In the genomic region with DNA sequence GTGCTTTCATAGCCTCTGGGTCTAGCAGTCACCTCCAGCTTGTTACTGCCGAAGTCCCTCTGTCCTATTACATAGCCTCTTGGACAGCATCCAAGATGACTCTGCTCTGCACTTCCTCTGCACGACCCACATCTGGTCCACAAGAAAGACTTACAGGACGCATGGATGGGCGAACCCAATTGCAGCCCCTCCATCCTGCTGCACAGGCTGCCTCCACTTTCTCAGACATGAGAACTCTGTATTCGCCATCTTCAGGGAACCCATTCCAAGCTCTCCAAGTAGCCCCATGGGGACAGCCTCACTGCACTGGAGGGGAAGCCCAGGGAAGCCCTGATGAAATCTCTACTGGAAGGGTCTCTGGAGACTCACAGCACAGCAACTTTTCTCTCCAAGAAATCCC, we compare ENCODE assay signal across 13 cellular contexts.
DNase-seq lines count a peak whose midpoint lies in the region; ATAC-seq and TF ChIP-seq lines count a peak whose summit lies in the region.
"Had no signal": no experiment of that assay in that cellular context is flagged by ENCODE, and none has a peak within 500 bp of the region (broad histone marks: within the 10 kb centered on the region; RNA-seq: fewer than 3 reads in every experiment).

No MANE protein-coding gene starts in this region.

- TF ChIP-seq CTCF in BE2C (IDR thresholded peaks at IDR 0.05; ENCODE audit: low read depth, low read length) (no peak), esophagus muscularis mucosa (IDR thresholded peaks at IDR 0.05) (no peak)

- H3K4me3 Mint-ChIP-seq in activated T-cell treated with anti-CD3 and anti-CD28 coated beads, Interleukin-2, amount 50 U/mL, for 72 hours, result no peak overlapping the region
- H3K4me3 Mint-ChIP-seq: T-helper 1 cell treated with Interleukin-12 subunit alpha and Interleukin-12 subunit beta and Interleukin-4 antibody, amounts not matched to agents 30 μg/mL and 1 μg/mL, for 36 hours had no signal

- H3K27me3 ChIP-seq in BE2C (no peaks in the 10 kb centered on the region), esophagus muscularis mucosa (no peaks in the 10 kb centered on the region)
- H3K27me3 ChIP-seq: neutrophil had no signal

- H3K9me3 ChIP-seq in BE2C (no peaks in the 10 kb centered on the region), esophagus muscularis mucosa (no peaks in the 10 kb centered on the region)
- H3K9me3 ChIP-seq: neutrophil had no signal

- no peaks in the 10 kb centered on the region for H3K36me3 ChIP-seq in BE2C
- peaks cover 0 to 7% (median 0%) of the 10 kb centered on the region in 4 donors for H3K36me3 ChIP-seq in esophagus muscularis mucosa
- H3K36me3 ChIP-seq: neutrophil had no signal

- H3K4me3 ChIP-seq in BE2C (ENCODE audit: low read depth, low read length) (no peak overlapping the region), esophagus muscularis mucosa (no peak overlapping the region)

- TF ChIP-seq POLR2A in esophagus muscularis mucosa (IDR thresholded peaks at IDR 0.05; ENCODE audit: low read depth) (no peak), GM18505 (IDR thresholded peaks at IDR 0.05; ENCODE audit: borderline replicate concordance, extremely low read depth, insufficient read depth, insufficient read length) (no peak)

- H3K4me1 ChIP-seq in BE2C (peaks cover 8% of the 10 kb centered on the region), esophagus muscularis mucosa (peaks cover 27 to 60% (median 53%) of the 10 kb centered on the region in 4 donors)

- no peak overlapping the region for H3K27ac ChIP-seq in esophagus muscularis mucosa (replicated peaks in 1 of 4)
- H3K27ac ChIP-seq: neutrophil had no signal

- DNase-seq in BE2C (peak; percentile 57), NCI-H1694 treated with DMSO at 0.1 percent for 48 hours (lab: John Stamatoyannopoulos, UW) (peak; percentile 11), esophagus muscularis mucosa (ENCODE audit: extremely low spot score) (peak; percentile 86), lung microvascular endothelial cell (ENCODE audit: low read depth in 2 of 2) (peak; percentile 79 to 93), GF-D8 (lab: John Stamatoyannopoulos, UW) (no peak), NCI-H748 treated with DMSO at 0.1 percent for 48 hours (lab: John Stamatoyannopoulos, UW) (no peak)
- no peak for DNase-seq in activated T-cell treated with anti-CD3 and anti-CD28 coated beads, Interleukin-2, amount 50 U/mL, for 72 hours
- DNase-seq: NCI-H1417; NK-92 treated with Interleukin-12 subunit alpha and Interleukin-12 subunit beta, amount 100 ng/mL, for 24 hours; stimulated activated CD4-positive, alpha-beta T cell treated with anti-CD3 and anti-CD28 coated beads, Interleukin-4, amount 100 ng/mL, for 4 hours had no signal

- peaks cover 8% of the 10 kb centered on the region for H3K27me3 Mint-ChIP-seq in activated T-cell treated with anti-CD3 and anti-CD28 coated beads, Interleukin-2, amount 50 U/mL, for 72 hours (ENCODE audit: low read depth)

- H3K9me3 Mint-ChIP-seq in activated T-cell treated with anti-CD3 and anti-CD28 coated beads, Interleukin-2, amount 50 U/mL, for 72 hours, result no peaks in the 10 kb centered on the region
- H3K9me3 Mint-ChIP-seq: T-helper 1 cell treated with Interleukin-12 subunit alpha and Interleukin-12 subunit beta and Interleukin-4 antibody, amounts not matched to agents 30 μg/mL and 1 μg/mL, for 36 hours had no signal

- no peaks in the 10 kb centered on the region for H3K4me1 Mint-ChIP-seq in activated T-cell treated with anti-CD3 and anti-CD28 coated beads, Interleukin-2, amount 50 U/mL, for 72 hours (ENCODE audit: low read depth)

- no peaks in the 10 kb centered on the region for H3K36me3 Mint-ChIP-seq in activated T-cell treated with anti-CD3 and anti-CD28 coated beads, Interleukin-2, amount 50 U/mL, for 72 hours (ENCODE audit: insufficient read depth in 2 of 2)

- intact Hi-C loops in esophagus muscularis mucosa (cut with DNase I), result no loop called here

- ATAC-seq in GM18505 (IDR thresholded peaks at IDR 0.05; ENCODE audit: unreplicated experiment), result no peak
- ATAC-seq in activated T-cell treated with anti-CD3 and anti-CD28 coated beads, Interleukin-2, amount 50 U/mL, for 72 hours (replicated peaks in 1 of 2), result no peak

- H3K27ac Mint-ChIP-seq in activated T-cell treated with anti-CD3 and anti-CD28 coated beads, Interleukin-2, amount 50 U/mL, for 72 hours, result no peak overlapping the region
- H3K27ac Mint-ChIP-seq: T-helper 1 cell treated with Interleukin-12 subunit alpha and Interleukin-12 subunit beta and Interleukin-4 antibody, amounts not matched to agents 30 μg/mL and 1 μg/mL, for 36 hours had no signal

- WGBS in esophagus muscularis mucosa, result 52% methylated on average over 5 of the region's 5 CpGs

- TF ChIP-seq EP300 in esophagus muscularis mucosa (IDR thresholded peaks at IDR 0.05), result no peak

Comparison
In these comparisons a context has a peak if more than half of its experiments do, and no peak if none do; other contexts are left out.
1. DNase-seq: peak in BE2C (single experiment), NCI-H1694 treated with DMSO at 0.1 percent for 48 hours (single experiment), esophagus muscularis mucosa (single experiment) and lung microvascular endothelial cell (2 of 2); none in GF-D8 (single experiment), NCI-H748 treated with DMSO at 0.1 percent for 48 hours (single experiment) and activated T-cell treated with anti-CD3 and anti-CD28 coated beads, Interleukin-2, amount 50 U/mL, for 72 hours (0 of 2).